1 cellular context compared by ENCODE assay signal in the genomic region with DNA sequence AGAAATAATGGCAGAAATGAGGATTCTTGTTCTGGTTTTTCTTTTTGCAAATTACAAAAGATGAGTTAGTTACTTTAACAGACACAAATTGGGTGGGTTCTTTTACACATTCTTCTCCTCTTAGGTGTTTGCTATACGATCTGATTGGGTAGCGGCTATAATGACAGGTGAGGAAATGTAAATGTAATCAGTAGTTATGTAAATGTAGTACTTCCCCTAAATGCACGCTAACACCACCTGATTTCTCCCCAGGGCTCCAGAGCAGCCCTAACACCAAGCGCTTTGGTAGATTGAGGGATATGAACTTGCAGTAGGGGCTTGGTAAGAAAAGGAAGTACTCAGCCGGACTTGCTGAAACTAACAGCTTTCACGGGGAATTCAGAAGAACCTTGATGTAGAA.
A peak's percentile ranks its signal among the peaks of the same experiment; 100 is the strongest.
TF ChIP-seq lines count a peak whose summit lies in the region.

No MANE protein-coding gene starts in this region.

TF ChIP-seq in H1, 55 proteins besides CTCF, POLR2A, EP300 and RAD21 (continued from another document):
- TF ChIP-seq USF2 (IDR thresholded peaks at IDR 0.05; ENCODE audit: low read length) = 0 out of 2 replicates have a peak, but pooled peaks have one; percentile 7
- TF ChIP-seq NRF1 (IDR thresholded peaks at IDR 0.05; ENCODE audit: low read depth, low read length) = no peak
- TF ChIP-seq, protein P1, sequence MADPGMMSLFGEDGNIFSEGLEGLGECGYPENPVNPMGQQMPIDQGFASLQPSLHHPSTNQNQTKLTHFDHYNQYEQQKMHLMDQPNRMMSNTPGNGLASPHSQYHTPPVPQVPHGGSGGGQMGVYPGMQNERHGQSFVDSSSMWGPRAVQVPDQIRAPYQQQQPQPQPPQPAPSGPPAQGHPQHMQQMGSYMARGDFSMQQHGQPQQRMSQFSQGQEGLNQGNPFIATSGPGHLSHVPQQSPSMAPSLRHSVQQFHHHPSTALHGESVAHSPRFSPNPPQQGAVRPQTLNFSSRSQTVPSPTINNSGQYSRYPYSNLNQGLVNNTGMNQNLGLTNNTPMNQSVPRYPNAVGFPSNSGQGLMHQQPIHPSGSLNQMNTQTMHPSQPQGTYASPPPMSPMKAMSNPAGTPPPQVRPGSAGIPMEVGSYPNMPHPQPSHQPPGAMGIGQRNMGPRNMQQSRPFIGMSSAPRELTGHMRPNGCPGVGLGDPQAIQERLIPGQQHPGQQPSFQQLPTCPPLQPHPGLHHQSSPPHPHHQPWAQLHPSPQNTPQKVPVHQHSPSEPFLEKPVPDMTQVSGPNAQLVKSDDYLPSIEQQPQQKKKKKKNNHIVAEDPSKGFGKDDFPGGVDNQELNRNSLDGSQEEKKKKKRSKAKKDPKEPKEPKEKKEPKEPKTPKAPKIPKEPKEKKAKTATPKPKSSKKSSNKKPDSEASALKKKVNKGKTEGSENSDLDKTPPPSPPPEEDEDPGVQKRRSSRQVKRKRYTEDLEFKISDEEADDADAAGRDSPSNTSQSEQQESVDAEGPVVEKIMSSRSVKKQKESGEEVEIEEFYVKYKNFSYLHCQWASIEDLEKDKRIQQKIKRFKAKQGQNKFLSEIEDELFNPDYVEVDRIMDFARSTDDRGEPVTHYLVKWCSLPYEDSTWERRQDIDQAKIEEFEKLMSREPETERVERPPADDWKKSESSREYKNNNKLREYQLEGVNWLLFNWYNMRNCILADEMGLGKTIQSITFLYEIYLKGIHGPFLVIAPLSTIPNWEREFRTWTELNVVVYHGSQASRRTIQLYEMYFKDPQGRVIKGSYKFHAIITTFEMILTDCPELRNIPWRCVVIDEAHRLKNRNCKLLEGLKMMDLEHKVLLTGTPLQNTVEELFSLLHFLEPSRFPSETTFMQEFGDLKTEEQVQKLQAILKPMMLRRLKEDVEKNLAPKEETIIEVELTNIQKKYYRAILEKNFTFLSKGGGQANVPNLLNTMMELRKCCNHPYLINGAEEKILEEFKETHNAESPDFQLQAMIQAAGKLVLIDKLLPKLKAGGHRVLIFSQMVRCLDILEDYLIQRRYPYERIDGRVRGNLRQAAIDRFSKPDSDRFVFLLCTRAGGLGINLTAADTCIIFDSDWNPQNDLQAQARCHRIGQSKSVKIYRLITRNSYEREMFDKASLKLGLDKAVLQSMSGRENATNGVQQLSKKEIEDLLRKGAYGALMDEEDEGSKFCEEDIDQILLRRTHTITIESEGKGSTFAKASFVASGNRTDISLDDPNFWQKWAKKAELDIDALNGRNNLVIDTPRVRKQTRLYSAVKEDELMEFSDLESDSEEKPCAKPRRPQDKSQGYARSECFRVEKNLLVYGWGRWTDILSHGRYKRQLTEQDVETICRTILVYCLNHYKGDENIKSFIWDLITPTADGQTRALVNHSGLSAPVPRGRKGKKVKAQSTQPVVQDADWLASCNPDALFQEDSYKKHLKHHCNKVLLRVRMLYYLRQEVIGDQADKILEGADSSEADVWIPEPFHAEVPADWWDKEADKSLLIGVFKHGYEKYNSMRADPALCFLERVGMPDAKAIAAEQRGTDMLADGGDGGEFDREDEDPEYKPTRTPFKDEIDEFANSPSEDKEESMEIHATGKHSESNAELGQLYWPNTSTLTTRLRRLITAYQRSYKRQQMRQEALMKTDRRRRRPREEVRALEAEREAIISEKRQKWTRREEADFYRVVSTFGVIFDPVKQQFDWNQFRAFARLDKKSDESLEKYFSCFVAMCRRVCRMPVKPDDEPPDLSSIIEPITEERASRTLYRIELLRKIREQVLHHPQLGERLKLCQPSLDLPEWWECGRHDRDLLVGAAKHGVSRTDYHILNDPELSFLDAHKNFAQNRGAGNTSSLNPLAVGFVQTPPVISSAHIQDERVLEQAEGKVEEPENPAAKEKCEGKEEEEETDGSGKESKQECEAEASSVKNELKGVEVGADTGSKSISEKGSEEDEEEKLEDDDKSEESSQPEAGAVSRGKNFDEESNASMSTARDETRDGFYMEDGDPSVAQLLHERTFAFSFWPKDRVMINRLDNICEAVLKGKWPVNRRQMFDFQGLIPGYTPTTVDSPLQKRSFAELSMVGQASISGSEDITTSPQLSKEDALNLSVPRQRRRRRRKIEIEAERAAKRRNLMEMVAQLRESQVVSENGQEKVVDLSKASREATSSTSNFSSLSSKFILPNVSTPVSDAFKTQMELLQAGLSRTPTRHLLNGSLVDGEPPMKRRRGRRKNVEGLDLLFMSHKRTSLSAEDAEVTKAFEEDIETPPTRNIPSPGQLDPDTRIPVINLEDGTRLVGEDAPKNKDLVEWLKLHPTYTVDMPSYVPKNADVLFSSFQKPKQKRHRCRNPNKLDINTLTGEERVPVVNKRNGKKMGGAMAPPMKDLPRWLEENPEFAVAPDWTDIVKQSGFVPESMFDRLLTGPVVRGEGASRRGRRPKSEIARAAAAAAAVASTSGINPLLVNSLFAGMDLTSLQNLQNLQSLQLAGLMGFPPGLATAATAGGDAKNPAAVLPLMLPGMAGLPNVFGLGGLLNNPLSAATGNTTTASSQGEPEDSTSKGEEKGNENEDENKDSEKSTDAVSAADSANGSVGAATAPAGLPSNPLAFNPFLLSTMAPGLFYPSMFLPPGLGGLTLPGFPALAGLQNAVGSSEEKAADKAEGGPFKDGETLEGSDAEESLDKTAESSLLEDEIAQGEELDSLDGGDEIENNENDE (IDR thresholded peaks at IDR 0.05; ENCODE audit: insufficient replicate concordance, low read length) = peak; percentile 23
- peak; percentile 50; the same call in 1 of the 2 replicates for TF ChIP-seq POU5F1 (IDR thresholded peaks at IDR 0.05; ENCODE audit: low read depth, low read length)
- TF ChIP-seq, protein P2, sequence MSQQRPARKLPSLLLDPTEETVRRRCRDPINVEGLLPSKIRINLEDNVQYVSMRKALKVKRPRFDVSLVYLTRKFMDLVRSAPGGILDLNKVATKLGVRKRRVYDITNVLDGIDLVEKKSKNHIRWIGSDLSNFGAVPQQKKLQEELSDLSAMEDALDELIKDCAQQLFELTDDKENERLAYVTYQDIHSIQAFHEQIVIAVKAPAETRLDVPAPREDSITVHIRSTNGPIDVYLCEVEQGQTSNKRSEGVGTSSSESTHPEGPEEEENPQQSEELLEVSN (IDR thresholded peaks at IDR 0.05) = no peak
- no peak for TF ChIP-seq SP4 (IDR thresholded peaks at IDR 0.05; ENCODE audit: low read length)
- TF ChIP-seq, protein P3, sequence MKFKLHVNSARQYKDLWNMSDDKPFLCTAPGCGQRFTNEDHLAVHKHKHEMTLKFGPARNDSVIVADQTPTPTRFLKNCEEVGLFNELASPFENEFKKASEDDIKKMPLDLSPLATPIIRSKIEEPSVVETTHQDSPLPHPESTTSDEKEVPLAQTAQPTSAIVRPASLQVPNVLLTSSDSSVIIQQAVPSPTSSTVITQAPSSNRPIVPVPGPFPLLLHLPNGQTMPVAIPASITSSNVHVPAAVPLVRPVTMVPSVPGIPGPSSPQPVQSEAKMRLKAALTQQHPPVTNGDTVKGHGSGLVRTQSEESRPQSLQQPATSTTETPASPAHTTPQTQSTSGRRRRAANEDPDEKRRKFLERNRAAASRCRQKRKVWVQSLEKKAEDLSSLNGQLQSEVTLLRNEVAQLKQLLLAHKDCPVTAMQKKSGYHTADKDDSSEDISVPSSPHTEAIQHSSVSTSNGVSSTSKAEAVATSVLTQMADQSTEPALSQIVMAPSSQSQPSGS (IDR thresholded peaks at IDR 0.05; ENCODE audit: low read length) = peak; percentile 86; the same call in 1 of the 2 replicates
- no peak for TF ChIP-seq YY1 (IDR thresholded peaks at IDR 0.05; ENCODE audit: low read depth, low read length)
- TF ChIP-seq SP1 (IDR thresholded peaks at IDR 0.05; ENCODE audit: low read depth, low read length) = peak; percentile 51; the same call in 1 of the 2 replicates
- TF ChIP-seq CHD1 (IDR thresholded peaks at IDR 0.05; ENCODE audit: low read depth, low read length) = no peak
- TF ChIP-seq JUND (IDR thresholded peaks at IDR 0.05; ENCODE audit: low read length) = peak; percentile 79
- peak; percentile 47; the same call in 1 of the 2 replicates for TF ChIP-seq TAF1 (IDR thresholded peaks at IDR 0.05; ENCODE audit: low read depth, low read length)
- TF ChIP-seq MAX (IDR thresholded peaks at IDR 0.05) = 0 out of 2 replicates have a peak, but pooled peaks have one; percentile 17
- TF ChIP-seq BRCA1 (IDR thresholded peaks at IDR 0.05; ENCODE audit: low read depth, low read length) = no peak
- no peak for TF ChIP-seq POLR2AphosphoS5 (IDR thresholded peaks at IDR 0.05; ENCODE audit: low read depth, low read length)
- 0 out of 2 replicates have a peak, but pooled peaks have one; percentile 20 for TF ChIP-seq TEAD4 (IDR thresholded peaks at IDR 0.05; ENCODE audit: low read depth, low read length)
- no peak for TF ChIP-seq TAF7 (optimal IDR thresholded peaks at IDR 0.05; ENCODE audit: borderline replicate concordance, low read depth, low read length)
- no peak for TF ChIP-seq GABPA (IDR thresholded peaks at IDR 0.05; ENCODE audit: borderline replicate concordance, insufficient read depth, low read length)
- peak; percentile 95 for TF ChIP-seq JUN (IDR thresholded peaks at IDR 0.05; ENCODE audit: low read depth, low read length)
- TF ChIP-seq TCF12 (IDR thresholded peaks at IDR 0.05; ENCODE audit: low read depth, low read length) = peak; percentile 60; the same call in 1 of the 2 replicates
